ENCODE assay signal across 25 cellular contexts in genomic region chr11:28671326-28671725, GRCh38.
A peak's percentile ranks its signal among the peaks of the same experiment; 100 is the strongest.
DNase-seq lines count a peak whose midpoint lies in the region; ATAC-seq, FAIRE-seq and TF ChIP-seq lines count a peak whose summit lies in the region.
"Had no signal": no experiment of that assay in that cellular context is flagged by ENCODE, and none has a peak within 500 bp of the region (broad histone marks: within the 10 kb centered on the region; RNA-seq: fewer than 3 reads in every experiment).

No MANE protein-coding gene starts in this region.

- TF ChIP-seq CTCF in HepG2 (CRISPR knock-in tag; IDR thresholded peaks at IDR 0.05): no peak
- TF ChIP-seq CTCF in right lobe of liver (IDR thresholded peaks at IDR 0.05): no peak
- no peak for TF ChIP-seq CTCF in H1 (IDR thresholded peaks at IDR 0.05; ENCODE audit: control extremely low read depth in 1 of 3, insufficient read depth in 1 of 3, low read depth in 1 of 3, low read length in 3 of 3)
- no peak for TF ChIP-seq CTCF in PC-9 (conservative IDR thresholded peaks at IDR 0.05)

- no peak overlapping the region for H2BK5ac ChIP-seq in H1 (ENCODE audit: low read depth, low read length)

- H2AK5ac ChIP-seq in H1 (ENCODE audit: low read depth, low read length): no peak overlapping the region

- FAIRE-seq in HepG2 (lab: Jason Lieb, UNC) (no peak), H1 (lab: Jason Lieb, UNC) (no peak)
- FAIRE-seq: A204.1, GM12878, GM12892, GM18507 had no signal

- H3K23ac ChIP-seq in H1 (ENCODE audit: insufficient read length): no peak overlapping the region

- CTCF ChIA-PET in HepG2 (lab: Yijun Ruan, JAX; ENCODE audit: low intra/inter-chr PET ratio, low total read pairs) (no interaction called here), H1 (lab: Charles Lee; ENCODE audit: partially characterized antibody) (interaction anchor here (1.2 kb wide), 1 partner anchor 8 kb away, joined by 5 read pairs; no protein-coding TSS in a partner anchor), PC-9 (lab: Charles Lee) (no interaction called here)

- no peak overlapping the region for H4K8ac ChIP-seq in H1 (ENCODE audit: extremely low read depth, insufficient read depth, low read length)

- TF ChIP-seq EP300 in HepG2 (IDR thresholded peaks at IDR 0.05; ENCODE audit: low read depth in 2 of 2, low read length in 2 of 2): no peak
- no peak for TF ChIP-seq EP300 in HepG2 (CRISPR knock-in tag; IDR thresholded peaks at IDR 0.05; ENCODE audit: borderline replicate concordance)
- TF ChIP-seq EP300 in H1 (IDR thresholded peaks at IDR 0.05; ENCODE audit: borderline replicate concordance in 1 of 2, low read depth in 2 of 2, low read length in 2 of 2): no peak

- H3K27ac ChIP-seq in HepG2 (ENCODE audit: extremely low read length, insufficient read depth, low read length) (no peak overlapping the region), right lobe of liver (no peak overlapping the region), H1 (ENCODE audit: low read depth, low read length) (no peak overlapping the region), PC-9 (no peak overlapping the region)
- H3K27ac ChIP-seq: BLaER1 had no signal

- TF ChIP-seq RAD21 in HepG2 (CRISPR knock-in tag; IDR thresholded peaks at IDR 0.05) (no peak), H1 (IDR thresholded peaks at IDR 0.05 in 1 of 2, conservative IDR thresholded peaks at IDR 0.05 in 1 of 2; ENCODE audit: low read depth in 2 of 2, low read length in 2 of 2) (no peak)

- no peaks in the 10 kb centered on the region for H3K9me2 ChIP-seq in PC-9 (ENCODE audit: insufficient read depth)

- H3K27me3 ChIP-seq in HepG2 (ENCODE audit: control insufficient read depth in 1 of 2, insufficient read depth in 2 of 2, low read length in 2 of 2) (no peaks in the 10 kb centered on the region), right lobe of liver (no peaks in the 10 kb centered on the region), H1 (replicated peaks in 1 of 4; ENCODE audit: control insufficient read depth in 3 of 4, extremely low read depth in 1 of 4, insufficient read depth in 3 of 4, low read length in 3 of 4) (no peaks in the 10 kb centered on the region), PC-9 (ENCODE audit: insufficient read depth, low read depth) (no peaks in the 10 kb centered on the region)
- H3K27me3 ChIP-seq: BE2C, BLaER1 had no signal

- H3K4me3 ChIP-seq in HepG2 (replicated peaks in 1 of 3; ENCODE audit: insufficient read depth in 1 of 3, low read depth in 2 of 3, low read length in 3 of 3) (no peak overlapping the region), right lobe of liver (no peak overlapping the region), H1 (ENCODE audit: extremely low read depth in 1 of 4, insufficient read depth in 2 of 4, low read depth in 3 of 4, low read length in 4 of 4) (no peak overlapping the region), PC-9 (no peak overlapping the region)
- H3K4me3 ChIP-seq: BLaER1, GM12878 had no signal

- BruUV-seq in HepG2 (replicated peaks; lab: Mats Ljungman, UMichigan) (no TSS peak), PC-9 (replicated peaks; lab: Mats Ljungman, UMichigan) (no TSS peak)

- no peak overlapping the region for H3K56ac ChIP-seq in H1 (replicated peaks; ENCODE audit: insufficient read length, low read depth, low read length)

- H3K18ac ChIP-seq in H1 (ENCODE audit: extremely low read depth, low read length): no peak overlapping the region

- peak overlapping the region; percentile 26; the same call in 1 of the 2 replicates for H2BK20ac ChIP-seq in H1 (ENCODE audit: low read length)

- H3K36me3 ChIP-seq in HepG2 (replicated peaks in 1 of 2; ENCODE audit: control insufficient read depth in 1 of 2, insufficient read depth in 2 of 2, low read length in 2 of 2): no peaks in the 10 kb centered on the region
- no peaks in the 10 kb centered on the region for H3K36me3 ChIP-seq in right lobe of liver
- H3K36me3 ChIP-seq in H1 (ENCODE audit: control insufficient read depth in 2 of 4, insufficient read depth in 4 of 4, low read length in 3 of 4): no peaks in the 10 kb centered on the region
- H3K36me3 ChIP-seq in PC-9 (ENCODE audit: low read depth): no peaks in the 10 kb centered on the region
- H3K36me3 ChIP-seq: BE2C, BLaER1 had no signal

- no peaks in the 10 kb centered on the region for H3K23me2 ChIP-seq in H1 (ENCODE audit: low read depth, low read length)

- H3K4me2 ChIP-seq in HepG2 (ENCODE audit: low read depth, low read length) (no peak overlapping the region), H1 (ENCODE audit: insufficient read depth in 1 of 2, low read depth in 2 of 2, low read length in 2 of 2) (no peak overlapping the region), PC-9 (no peak overlapping the region)
- H3K4me2 ChIP-seq: BLaER1 had no signal

- H3K4me1 ChIP-seq in HepG2 (ENCODE audit: insufficient read depth, low read length) (no peaks in the 10 kb centered on the region), right lobe of liver (no peaks in the 10 kb centered on the region), H1 (replicated peaks in 1 of 4; ENCODE audit: control insufficient read depth in 3 of 4, insufficient read depth in 4 of 4, low read length in 3 of 4) (no peaks in the 10 kb centered on the region), PC-9 (replicated peaks; ENCODE audit: insufficient read depth) (no peaks in the 10 kb centered on the region)
- H3K4me1 ChIP-seq: BE2C, BLaER1 had no signal

- no peaks in the 10 kb centered on the region for H3K79me1 ChIP-seq in H1 (ENCODE audit: low read depth, low read length)

- H3K79me2 ChIP-seq in HepG2 (ENCODE audit: insufficient read depth, low read length) (no peaks in the 10 kb centered on the region), H1 (ENCODE audit: control insufficient read depth in 1 of 2, insufficient read depth in 2 of 2, low read length in 2 of 2) (no peaks in the 10 kb centered on the region), PC-9 (ENCODE audit: low read depth) (no peaks in the 10 kb centered on the region)

- no peak for TF ChIP-seq POLR2A in HepG2 (IDR thresholded peaks at IDR 0.05; ENCODE audit: insufficient read depth in 1 of 2, low read depth in 2 of 2, low read length in 2 of 2)
- no peak for TF ChIP-seq POLR2A in right lobe of liver (IDR thresholded peaks at IDR 0.05)
- no peak for TF ChIP-seq POLR2A in H1 (IDR thresholded peaks at IDR 0.05; ENCODE audit: control extremely low read depth in 1 of 2, low read depth in 2 of 2, low read length in 2 of 2)

- H3K14ac ChIP-seq in H1 (ENCODE audit: insufficient read length): no peak overlapping the region

- no peaks in the 10 kb centered on the region for H3F3A ChIP-seq in PC-9 (ENCODE audit: insufficient read depth, low read depth)

- no peak overlapping the region for H2BK15ac ChIP-seq in H1 (ENCODE audit: low read length)

- H3K9ac ChIP-seq in HepG2 (ENCODE audit: insufficient read depth, low read depth, low read length) (no peak overlapping the region), H1 (replicated peaks in 1 of 4; ENCODE audit: extremely low read depth in 1 of 4, low read depth in 3 of 4, low read length in 3 of 4) (no peak overlapping the region)
- H3K9ac ChIP-seq: BLaER1 had no signal

- ATAC-seq in HepG2: no peak
- ATAC-seq in right lobe of liver: no peak
- ATAC-seq in GM21737 (IDR thresholded peaks at IDR 0.05; ENCODE audit: unreplicated experiment): no peak
- ATAC-seq: GM12878 had no signal

- 1% methylated on average over 4 of the region's 4 CpGs for WGBS in HepG2 (ENCODE audit: low lambda C conversion rate)
- 51% methylated on average over 4 of the region's 4 CpGs for WGBS in right lobe of liver (ENCODE audit: insufficient coverage, low coverage, low lambda C conversion rate, missing lambda C conversion rate)
- 91% methylated on average over 4 of the region's 4 CpGs; no CpG with 5 or more reads in 1 of the 2 experiments for WGBS in H1 (ENCODE audit: extremely low coverage in 1 of 2, insufficient coverage in 1 of 2, insufficient read length in 1 of 2, insufficient replicate concordance in 2 of 2, low coverage in 1 of 2, low lambda C conversion rate in 2 of 2, missing lambda C conversion rate in 1 of 2), 2 experiments

- no peaks in the 10 kb centered on the region for H3K9me3 ChIP-seq in HepG2 (ENCODE audit: low read length)
- H3K9me3 ChIP-seq in right lobe of liver: no peaks in the 10 kb centered on the region
- no peaks in the 10 kb centered on the region for H3K9me3 ChIP-seq in H1 (ENCODE audit: insufficient read depth in 2 of 2, low read depth in 1 of 2, low read length in 1 of 2)
- no peaks in the 10 kb centered on the region for H3K9me3 ChIP-seq in PC-9 (ENCODE audit: insufficient read depth, low read depth)
- H3K9me3 ChIP-seq: BE2C, BLaER1 had no signal

- H4K5ac ChIP-seq in H1 (ENCODE audit: insufficient read length, low read depth, low read length): no peak overlapping the region

- no peak overlapping the region for H3K4ac ChIP-seq in H1 (replicated peaks; ENCODE audit: insufficient read length, low read depth, low read length)

- H2AFZ ChIP-seq in HepG2 (ENCODE audit: low read length) (no peak overlapping the region), H1 (ENCODE audit: low read length) (no peak overlapping the region), PC-9 (no peak overlapping the region; the same call in 1 of the 2 replicates)

- POLR2A ChIA-PET in HepG2 (lab: Yijun Ruan, JAX) (no interaction called here), H1 (lab: Charles Lee; ENCODE audit: partially characterized antibody) (no interaction called here), PC-9 (lab: Charles Lee; ENCODE audit: unreplicated experiment) (no interaction called here)

- intact Hi-C loops in HepG2 (cut with micrococcal nuclease; ENCODE audit: unreplicated experiment): no loop called here
- intact Hi-C loops in right lobe of liver (cut with DNase I): no loop called here
- intact Hi-C loops in PC-9 (cut with micrococcal nuclease; ENCODE audit: unreplicated experiment): loop anchor here (10.0 kb wide), 1 partner anchor 327 kb away; no protein-coding TSS in a partner anchor

- H4K91ac ChIP-seq in H1 (replicated peaks; ENCODE audit: insufficient read length, low read length): no peak overlapping the region

- no peak overlapping the region for H2BK12ac ChIP-seq in H1 (ENCODE audit: low read depth, low read length)

- no peak overlapping the region for H2BK120ac ChIP-seq in H1 (replicated peaks; ENCODE audit: low read depth, low read length)

- in situ Hi-C loops in HepG2 (cut with HindIII; ENCODE audit: extremely low pct_ligation_motif_present, low pct_unique_long_range_greater_than_20kb): loop anchor here (5.0 kb wide), 1 partner anchor 974 kb away; no protein-coding TSS in a partner anchor

- H4K20me1 ChIP-seq in HepG2 (ENCODE audit: insufficient read depth, low read length) (no peaks in the 10 kb centered on the region), H1 (replicated peaks in 1 of 2; ENCODE audit: control insufficient read depth in 1 of 2, insufficient read depth in 2 of 2, low read length in 2 of 2) (no peaks in the 10 kb centered on the region), PC-9 (ENCODE audit: insufficient read depth) (no peaks in the 10 kb centered on the region)
- H4K20me1 ChIP-seq: BLaER1 had no signal

- DNase-seq in HepG2 (ENCODE audit: low spot score) (no peak), right lobe of liver (no peak), H1 (ENCODE audit: low read depth in 1 of 2, low spot score in 2 of 2) (no peak), PC-9 (no peak)
- DNase-seq: 8988T; ACHN; BE2C; C1 segment of cervical spinal cord; CD4-positive, alpha-beta memory T cell; CD4-positive, CD25-positive, alpha-beta regulatory T cell; CD8-positive, alpha-beta memory T cell; COR-L47; DMS 273 treated with DMSO at 0.1 percent for 48 hours; DMS153; DMS53; DMS79; DND-41; EL; GDM1 had no signal

TF ChIP-seq in H1, 55 proteins besides CTCF, POLR2A, EP300 and RAD21 (continues in another document):
- no peak for TF ChIP-seq CEBPB (IDR thresholded peaks at IDR 0.05; ENCODE audit: low read depth, low read length)
